ENCODE assay signal across 1 cellular context in the genomic region with DNA sequence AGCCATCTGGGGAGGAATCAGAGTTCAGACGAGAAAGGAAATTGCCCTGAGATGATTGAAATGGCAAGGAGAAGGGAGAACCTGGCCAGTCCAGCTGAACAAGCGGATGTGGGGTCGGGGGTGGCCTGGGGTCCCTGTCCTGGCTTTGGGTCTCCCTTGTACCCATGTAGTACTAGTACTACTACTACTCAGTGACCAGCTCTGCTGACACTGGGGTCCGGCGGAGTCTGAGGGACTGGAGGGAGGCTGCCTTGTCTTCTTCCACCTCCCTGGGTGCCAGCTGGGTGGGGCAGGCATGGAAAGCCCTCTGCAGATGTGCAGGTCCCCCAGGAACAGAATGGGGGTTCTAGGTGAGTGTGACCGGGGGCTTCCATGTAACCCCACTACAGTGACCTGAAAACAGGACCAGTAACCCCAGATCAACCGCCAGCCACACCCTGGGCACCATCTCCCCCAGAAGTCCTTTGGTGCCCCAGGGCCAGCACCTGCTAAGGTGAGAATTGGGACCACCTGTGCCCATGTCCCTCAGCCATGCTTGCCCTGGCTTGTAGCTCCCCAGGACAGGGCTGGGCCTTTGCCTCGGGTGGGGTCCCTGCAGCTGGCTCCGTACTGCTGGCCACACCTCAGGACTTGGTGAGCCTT.
TF ChIP-seq lines count a peak whose summit lies in the region.

No MANE protein-coding gene starts in this region.

TF ChIP-seq in SK-N-SH, 30 proteins besides CTCF, POLR2A, EP300 and RAD21 (continued from another document):
- TF ChIP-seq FOSL2 (IDR thresholded peaks at IDR 0.05; ENCODE audit: borderline replicate concordance, low read depth) (no peak), FOXM1 (IDR thresholded peaks at IDR 0.05; ENCODE audit: low read depth) (no peak), MEF2A (IDR thresholded peaks at IDR 0.05; ENCODE audit: borderline replicate concordance, low read depth) (no peak), CHD2 (IDR thresholded peaks at IDR 0.05; ENCODE audit: low read length, partially characterized antibody) (no peak), RFX5 (IDR thresholded peaks at IDR 0.05; ENCODE audit: low read length) (no peak), TEAD4 (IDR thresholded peaks at IDR 0.05; ENCODE audit: borderline replicate concordance, insufficient read depth) (no peak), POLR2AphosphoS5 (IDR thresholded peaks at IDR 0.05; ENCODE audit: low read depth, low read length) (no peak)
- TF ChIP-seq, protein P1, sequence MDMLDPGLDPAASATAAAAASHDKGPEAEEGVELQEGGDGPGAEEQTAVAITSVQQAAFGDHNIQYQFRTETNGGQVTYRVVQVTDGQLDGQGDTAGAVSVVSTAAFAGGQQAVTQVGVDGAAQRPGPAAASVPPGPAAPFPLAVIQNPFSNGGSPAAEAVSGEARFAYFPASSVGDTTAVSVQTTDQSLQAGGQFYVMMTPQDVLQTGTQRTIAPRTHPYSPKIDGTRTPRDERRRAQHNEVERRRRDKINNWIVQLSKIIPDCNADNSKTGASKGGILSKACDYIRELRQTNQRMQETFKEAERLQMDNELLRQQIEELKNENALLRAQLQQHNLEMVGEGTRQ (IDR thresholded peaks at IDR 0.05; ENCODE audit: borderline replicate concordance, low read depth, low read length), result no peak
- TF ChIP-seq, protein P2, sequence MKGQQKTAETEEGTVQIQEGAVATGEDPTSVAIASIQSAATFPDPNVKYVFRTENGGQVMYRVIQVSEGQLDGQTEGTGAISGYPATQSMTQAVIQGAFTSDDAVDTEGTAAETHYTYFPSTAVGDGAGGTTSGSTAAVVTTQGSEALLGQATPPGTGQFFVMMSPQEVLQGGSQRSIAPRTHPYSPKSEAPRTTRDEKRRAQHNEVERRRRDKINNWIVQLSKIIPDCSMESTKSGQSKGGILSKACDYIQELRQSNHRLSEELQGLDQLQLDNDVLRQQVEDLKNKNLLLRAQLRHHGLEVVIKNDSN (IDR thresholded peaks at IDR 0.05; ENCODE audit: borderline replicate concordance, low read depth), result no peak
- TF ChIP-seq, protein P3, sequence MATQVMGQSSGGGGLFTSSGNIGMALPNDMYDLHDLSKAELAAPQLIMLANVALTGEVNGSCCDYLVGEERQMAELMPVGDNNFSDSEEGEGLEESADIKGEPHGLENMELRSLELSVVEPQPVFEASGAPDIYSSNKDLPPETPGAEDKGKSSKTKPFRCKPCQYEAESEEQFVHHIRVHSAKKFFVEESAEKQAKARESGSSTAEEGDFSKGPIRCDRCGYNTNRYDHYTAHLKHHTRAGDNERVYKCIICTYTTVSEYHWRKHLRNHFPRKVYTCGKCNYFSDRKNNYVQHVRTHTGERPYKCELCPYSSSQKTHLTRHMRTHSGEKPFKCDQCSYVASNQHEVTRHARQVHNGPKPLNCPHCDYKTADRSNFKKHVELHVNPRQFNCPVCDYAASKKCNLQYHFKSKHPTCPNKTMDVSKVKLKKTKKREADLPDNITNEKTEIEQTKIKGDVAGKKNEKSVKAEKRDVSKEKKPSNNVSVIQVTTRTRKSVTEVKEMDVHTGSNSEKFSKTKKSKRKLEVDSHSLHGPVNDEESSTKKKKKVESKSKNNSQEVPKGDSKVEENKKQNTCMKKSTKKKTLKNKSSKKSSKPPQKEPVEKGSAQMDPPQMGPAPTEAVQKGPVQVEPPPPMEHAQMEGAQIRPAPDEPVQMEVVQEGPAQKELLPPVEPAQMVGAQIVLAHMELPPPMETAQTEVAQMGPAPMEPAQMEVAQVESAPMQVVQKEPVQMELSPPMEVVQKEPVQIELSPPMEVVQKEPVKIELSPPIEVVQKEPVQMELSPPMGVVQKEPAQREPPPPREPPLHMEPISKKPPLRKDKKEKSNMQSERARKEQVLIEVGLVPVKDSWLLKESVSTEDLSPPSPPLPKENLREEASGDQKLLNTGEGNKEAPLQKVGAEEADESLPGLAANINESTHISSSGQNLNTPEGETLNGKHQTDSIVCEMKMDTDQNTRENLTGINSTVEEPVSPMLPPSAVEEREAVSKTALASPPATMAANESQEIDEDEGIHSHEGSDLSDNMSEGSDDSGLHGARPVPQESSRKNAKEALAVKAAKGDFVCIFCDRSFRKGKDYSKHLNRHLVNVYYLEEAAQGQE (IDR thresholded peaks at IDR 0.05; ENCODE audit: low read depth, low read length), result no peak
- TF ChIP-seq, protein P4, sequence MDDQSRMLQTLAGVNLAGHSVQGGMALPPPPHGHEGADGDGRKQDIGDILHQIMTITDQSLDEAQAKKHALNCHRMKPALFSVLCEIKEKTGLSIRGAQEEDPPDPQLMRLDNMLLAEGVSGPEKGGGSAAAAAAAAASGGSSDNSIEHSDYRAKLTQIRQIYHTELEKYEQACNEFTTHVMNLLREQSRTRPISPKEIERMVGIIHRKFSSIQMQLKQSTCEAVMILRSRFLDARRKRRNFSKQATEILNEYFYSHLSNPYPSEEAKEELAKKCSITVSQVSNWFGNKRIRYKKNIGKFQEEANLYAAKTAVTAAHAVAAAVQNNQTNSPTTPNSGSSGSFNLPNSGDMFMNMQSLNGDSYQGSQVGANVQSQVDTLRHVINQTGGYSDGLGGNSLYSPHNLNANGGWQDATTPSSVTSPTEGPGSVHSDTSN (IDR thresholded peaks at IDR 0.05), result no peak
